ENCODE assay signal across 4 cellular contexts in genomic region chr16:65829076-65829475, GRCh38.
"Had no signal": no experiment of that assay in that cellular context is flagged by ENCODE, and none has a peak within 500 bp of the region (broad histone marks: within the 10 kb centered on the region; RNA-seq: fewer than 3 reads in every experiment).

No MANE protein-coding gene starts in this region.

- H3K4me3 Mint-ChIP-seq: GM23338, H9 had no signal

- H3K27ac Mint-ChIP-seq: GM23338 had no signal

- DNase-seq: H9, HCEC 1CT, IMR-90 had no signal

- H3K9me3 Mint-ChIP-seq: GM23338, H9 had no signal
